9 cellular contexts compared by ENCODE assay signal in the genomic region with DNA sequence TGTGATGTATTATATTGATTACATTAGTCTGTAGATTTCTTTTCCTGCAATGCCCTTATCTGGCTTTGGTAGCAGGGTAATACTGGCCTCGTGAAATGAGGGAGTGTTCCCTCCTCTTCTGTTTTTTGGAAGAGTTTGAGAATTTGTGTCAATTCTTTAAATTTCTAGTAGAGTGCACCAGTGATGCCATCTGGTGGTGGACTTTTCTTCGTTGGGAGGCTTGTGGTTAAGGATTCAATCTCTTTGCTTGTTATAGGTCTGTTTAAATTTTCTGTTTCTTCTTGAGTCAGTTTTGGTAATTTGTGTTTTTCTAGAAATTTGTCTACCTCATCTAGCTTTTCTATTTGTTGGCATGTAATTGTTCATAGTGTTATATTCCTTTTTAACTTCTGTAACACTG. TPM values are rescaled to one million over a fixed set of nuclear protein-coding genes. Genes with fewer than 3 reads are reported as not detected.
DNase-seq lines count a peak whose midpoint lies in the region; ATAC-seq and TF ChIP-seq lines count a peak whose summit lies in the region.
"Had no signal": no experiment of that assay in that cellular context is flagged by ENCODE, and none has a peak within 500 bp of the region (broad histone marks: within the 10 kb centered on the region; RNA-seq: fewer than 3 reads in every experiment).

No MANE protein-coding gene starts in this region.

- CTCF ChIA-PET in BJ (lab: Yijun Ruan, JAX): interaction anchor here (1.4 to 1.6 kb wide), 2 partner anchors 61 to 115 kb away, joined by 4 to 5 read pairs; a partner anchor contains a TSS

- POLR2A ChIA-PET in BJ (lab: Charles Lee): interaction anchor here (0.5 kb wide), 1 partner anchor 207 kb away, joined by 3 read pairs; no protein-coding TSS in a partner anchor

- no peak overlapping the region for H3K4me3 ChIP-seq in BJ (ENCODE audit: low read depth, low read length)

- DNase-seq in BJ (ENCODE audit: low read depth) (no peak), GM13976 (ENCODE audit: low spot score) (no peak), RPMI7951 (ENCODE audit: low read depth) (peak; percentile 43), ecto neural progenitor cell (ENCODE audit: low spot score) (peak; percentile 22), renal cortical epithelial cell (ENCODE audit: low read depth) (peak; percentile 33), hepatic stellate cell (ENCODE audit: low spot score) (no peak)

- in situ Hi-C loops in GM13976 (cut with MboI; ENCODE audit: low sequenced_read_pairs, unreplicated experiment): no loop called here

- ATAC-seq in GM21528 (IDR thresholded peaks at IDR 0.05; ENCODE audit: low FRiP score, unreplicated experiment) (no peak), HG02973 (IDR thresholded peaks at IDR 0.05; ENCODE audit: unreplicated experiment) (no peak)

- peak; percentile 57 for TF ChIP-seq CTCF in BJ (IDR thresholded peaks at IDR 0.05; ENCODE audit: insufficient read depth, low read depth, low read length)
- TF ChIP-seq CTCF in GM13976 (IDR thresholded peaks at IDR 0.05; ENCODE audit: borderline replicate concordance, control extremely low read depth, extremely low read depth, insufficient read depth, missing control alignments): peak; percentile 64

- H3K36me3 ChIP-seq in BJ (ENCODE audit: control insufficient read depth, insufficient read depth, low read length): no peaks in the 10 kb centered on the region

- peaks cover 11% of the 10 kb centered on the region for H3K27me3 ChIP-seq in BJ (ENCODE audit: control insufficient read depth, insufficient read depth, low read length)

RNA-seq across cellular contexts. Expression of a gene that starts 18.9 kb away (rescaled TPM):
- polyA plus RNA-seq in BJ (2011; rRNA removed): 0.21 and 0.25 TPM in 2 replicates
- polyA minus RNA-seq in BJ (2011; rRNA and poly(A)+ RNA removed): 0.05 and 0.10 TPM in 2 replicates
- total RNA-seq in RPMI7951 (2014; rRNA removed; shearing (Covaris generic)): 0.10 and 0.12 TPM in 2 replicates
- total RNA-seq in renal cortical epithelial cell: 0.87 and 1.7 TPM in 2 replicates

RNA-seq across cellular contexts. Expression of a gene that starts 46.5 kb away (rescaled TPM):
- 0.12 TPM in 1 of 2 replicates, not detected in the other for polyA plus RNA-seq in BJ (2011; rRNA removed)
- polyA minus RNA-seq in BJ (2011; rRNA and poly(A)+ RNA removed): not detected in 2 replicates
- total RNA-seq in RPMI7951 (2014; rRNA removed; shearing (Covaris generic)): not detected in 2 replicates
- total RNA-seq in renal cortical epithelial cell: not detected in 2 replicates
- total RNA-seq: urinary bladder had no signal

Comparison
In these comparisons a context has a peak if more than half of its experiments do, and no peak if none do; other contexts are left out.
1. DNase-seq: peak in RPMI7951 (single experiment), ecto neural progenitor cell (single experiment) and renal cortical epithelial cell (single experiment); none in BJ (single experiment), GM13976 (single experiment) and hepatic stellate cell (single experiment).